In the genomic region with DNA sequence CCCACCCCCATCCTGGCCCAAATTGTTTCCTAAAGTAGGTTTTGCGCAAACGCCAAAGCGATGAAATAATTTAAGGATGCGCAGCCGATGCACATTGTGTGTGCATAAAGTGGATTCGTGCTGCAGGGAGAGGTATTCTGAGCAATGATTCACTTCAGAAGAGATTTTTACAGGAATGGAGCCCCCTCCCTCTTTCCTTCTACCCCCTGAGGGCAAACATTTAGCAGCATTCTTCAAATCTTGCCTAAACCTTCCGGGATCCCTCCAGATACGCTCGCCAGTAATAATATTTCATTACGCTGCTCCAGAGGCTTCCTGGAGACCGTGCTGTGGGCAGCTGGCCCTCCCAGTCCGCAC, we compare ENCODE assay signal across 12 cellular contexts. TPM values are rescaled to one million over a fixed set of nuclear protein-coding genes. Genes with fewer than 3 reads are reported as not detected.
DNase-seq lines count a peak whose midpoint lies in the region; ATAC-seq and TF ChIP-seq lines count a peak whose summit lies in the region.
"Had no signal": no experiment of that assay in that cellular context is flagged by ENCODE, and none has a peak within 500 bp of the region (broad histone marks: within the 10 kb centered on the region; RNA-seq: fewer than 3 reads in every experiment).

No MANE protein-coding gene starts in this region.

- H2AFZ ChIP-seq in fibroblast of lung (ENCODE audit: low read length), result no peak overlapping the region
- H2AFZ ChIP-seq in parathyroid adenoma, result no peak overlapping the region

- no peaks in the 10 kb centered on the region for H4K20me1 ChIP-seq in fibroblast of lung (ENCODE audit: control insufficient read depth, extremely low read depth, insufficient read depth, low read length)

- H3K79me2 ChIP-seq in fibroblast of lung (ENCODE audit: control insufficient read depth, insufficient read depth, low read length), result no peaks in the 10 kb centered on the region
- H3K79me2 ChIP-seq in parathyroid adenoma, result no peaks in the 10 kb centered on the region

- H3K4me3 ChIP-seq in AG09309 (ENCODE audit: control insufficient read depth, low read depth, low read length) (peak overlapping the region; percentile 56), NT2/D1 (ENCODE audit: insufficient read length, low read depth) (peak overlapping the region; percentile 31), fibroblast of lung (replicated peaks in 1 of 4; ENCODE audit: control extremely low read depth in 1 of 4, insufficient read depth in 1 of 4, low read depth in 3 of 4, low read length in 4 of 4) (peak overlapping the region in 1 of 4 experiments; percentile 42), parathyroid adenoma (ENCODE audit: low read depth, low read length) (peak overlapping the region; percentile 12)
- H3K4me3 ChIP-seq: colonic mucosa had no signal

- H3K36me3 ChIP-seq in NT2/D1 (ENCODE audit: insufficient read depth, insufficient read length, low read length), result no peaks in the 10 kb centered on the region
- H3K36me3 ChIP-seq in fibroblast of lung (ENCODE audit: control insufficient read depth, insufficient read depth, low read length), result no peaks in the 10 kb centered on the region
- no peaks in the 10 kb centered on the region for H3K36me3 ChIP-seq in parathyroid adenoma (ENCODE audit: control insufficient read depth, insufficient read depth, low read length)
- H3K36me3 ChIP-seq: colonic mucosa had no signal

- peaks cover 10% of the 10 kb centered on the region for H3K4me1 ChIP-seq in NT2/D1 (ENCODE audit: insufficient read depth, insufficient read length)
- no peaks in the 10 kb centered on the region for H3K4me1 ChIP-seq in fibroblast of lung (ENCODE audit: control insufficient read depth, extremely low read depth, insufficient read depth, low read length)
- no peaks in the 10 kb centered on the region for H3K4me1 ChIP-seq in parathyroid adenoma
- H3K4me1 ChIP-seq: colonic mucosa had no signal

- intact Hi-C loops in sciatic nerve (cut with DNase I), result no loop called here

- H3K9me3 ChIP-seq in NT2/D1 (ENCODE audit: insufficient read depth, low read length) (peaks cover 10% of the 10 kb centered on the region; the same call in 1 of the 2 replicates), fibroblast of lung (ENCODE audit: control insufficient read depth, insufficient read depth, low read depth, low read length) (no peaks in the 10 kb centered on the region), parathyroid adenoma (ENCODE audit: control insufficient read depth, low read length) (no peaks in the 10 kb centered on the region)
- H3K9me3 ChIP-seq: colonic mucosa had no signal

- H3K27ac ChIP-seq in fibroblast of lung (ENCODE audit: insufficient read depth, low read length) (no peak overlapping the region), parathyroid adenoma (no peak overlapping the region)
- H3K27ac ChIP-seq: colonic mucosa, KMS-11 had no signal

- TF ChIP-seq CTCF in AG09309 (IDR thresholded peaks at IDR 0.05; ENCODE audit: control insufficient read depth, insufficient read depth, low read depth, low read length, missing control alignments) (no peak), fibroblast of lung (conservative IDR thresholded peaks at IDR 0.05 in 1 of 2, IDR thresholded peaks at IDR 0.05 in 1 of 2; ENCODE audit: low read depth in 1 of 2, low read length in 2 of 2) (no peak), parathyroid adenoma (IDR thresholded peaks at IDR 0.05) (no peak)

- H3K4me2 ChIP-seq in fibroblast of lung (ENCODE audit: extremely low read depth, insufficient read depth, low read length) (peak overlapping the region; percentile 59), parathyroid adenoma (ENCODE audit: low read length) (peak overlapping the region; percentile 59)
- H3K4me2 ChIP-seq: KMS-11 had no signal

- ATAC-seq in sciatic nerve, result no peak
- ATAC-seq: HCT116 had no signal

- H3K27me3 ChIP-seq in NT2/D1 (ENCODE audit: insufficient read depth, insufficient read length) (peaks cover 100% of the 10 kb centered on the region), fibroblast of lung (ENCODE audit: control insufficient read depth, insufficient read depth, low read length) (peaks cover 89% of the 10 kb centered on the region), parathyroid adenoma (ENCODE audit: control insufficient read depth, insufficient read depth, low read length) (peaks cover 28% of the 10 kb centered on the region)

- no peak for DNase-seq in AG09309 (ENCODE audit: low read depth)
- DNase-seq in NT2/D1 (ENCODE audit: low read depth, low spot score), result no peak
- DNase-seq in fibroblast of lung (ENCODE audit: low read depth in 2 of 2), result no peak
- DNase-seq in sciatic nerve (ENCODE audit: low spot score), result no peak
- no peak for DNase-seq in retina
- no peak for DNase-seq in SIG-M5 (lab: John Stamatoyannopoulos, UW)
- DNase-seq in DMS79 treated with DMSO at 0.1 percent for 48 hours (lab: John Stamatoyannopoulos, UW), result no peak
- DNase-seq: colonic mucosa had no signal

- H3K9ac ChIP-seq in NT2/D1 (ENCODE audit: insufficient read length, low read depth) (no peak overlapping the region), fibroblast of lung (ENCODE audit: insufficient read depth, low read length) (no peak overlapping the region), parathyroid adenoma (no peak overlapping the region)
- H3K9ac ChIP-seq: KMS-11 had no signal

RNA-seq across cellular contexts. Expression of a gene that starts 14.6 kb away (rescaled TPM):
- not detected in 2 replicates for total RNA-seq in fibroblast of lung
- not detected in 2 replicates for polyA plus RNA-seq in fibroblast of lung
- 0.07 TPM in 1 of 2 replicates, not detected in the other for polyA plus RNA-seq in fibroblast of lung (2012)
- polyA minus RNA-seq in fibroblast of lung (ENCODE audit: low replicate concordance), result not detected in 2 replicates
- 0.62 TPM for total RNA-seq in sciatic nerve
- total RNA-seq: activated T-helper 2 cell treated with anti-CD3 and anti-CD28 coated beads, Interferon-gamma antibody, Interleukin-2, Interleukin-4, amounts not matched to agents 10 μg/mL and 5 μg/mL and 100 μg/mL, durations not matched to agents 14 hours and 24 hours and 36 hours; colonic mucosa had no signal

RNA-seq across cellular contexts. Expression of a gene that starts 17.5 kb away (rescaled TPM):
- total RNA-seq in fibroblast of lung, result 0.26 TPM in 1 of 2 replicates, not detected in the other
- 0.11 and 0.46 TPM in 2 replicates for polyA plus RNA-seq in fibroblast of lung
- polyA plus RNA-seq in fibroblast of lung (2012), result 0.08 TPM in 1 of 2 replicates, not detected in the other
- not detected in 2 replicates for polyA minus RNA-seq in fibroblast of lung (ENCODE audit: low replicate concordance)
- 3.8 TPM for total RNA-seq in sciatic nerve
- total RNA-seq: activated T-helper 2 cell treated with anti-CD3 and anti-CD28 coated beads, Interferon-gamma antibody, Interleukin-2, Interleukin-4, amounts not matched to agents 10 μg/mL and 5 μg/mL and 100 μg/mL, durations not matched to agents 14 hours and 24 hours and 36 hours had no signal
